Comparison of ENCODE assay signal across 19 cellular contexts in genomic region chrX:68363984-68364383, GRCh38.
"Had no signal": no experiment of that assay in that cellular context is flagged by ENCODE, and none has a peak within 500 bp of the region (broad histone marks: within the 10 kb centered on the region; RNA-seq: fewer than 3 reads in every experiment).

No MANE protein-coding gene starts in this region.

- H3K4me3 ChIP-seq: colonic mucosa, heart right ventricle, psoas muscle, skin epidermis, testis, transverse colon had no signal

- H3K9ac ChIP-seq: parathyroid adenoma had no signal

- H3K27me3 ChIP-seq: colonic mucosa, testis, transverse colon had no signal

- H3K27ac ChIP-seq: colonic mucosa, heart right ventricle, parathyroid adenoma, psoas muscle, skin epidermis, testis, transverse colon had no signal

- H3K4me1 ChIP-seq: colonic mucosa, parathyroid adenoma, psoas muscle, testis, transverse colon had no signal

- H3K9me3 ChIP-seq: colonic mucosa, heart right ventricle, psoas muscle, testis, transverse colon had no signal

- H2AFZ ChIP-seq: parathyroid adenoma had no signal

- DNase-seq: cerebellar nuclear complex; colonic mucosa; dermis blood vessel endothelial cell; foreskin melanocyte; heart right ventricle; hypothalamus; kidney glomerular epithelial cell; mesendoderm; naive B cell; occipital lobe; psoas muscle; stimulated activated CD4-positive, alpha-beta T cell treated with anti-CD3 and anti-CD28 coated beads, Interleukin-2, amount 100 ng/mL, for 24 hours; stimulated activated CD4-positive, alpha-beta T cell treated with anti-CD3 and anti-CD28 coated beads, Interleukin-4, amount 100 ng/mL, for 4 hours; stimulated activated naive B cell treated with anti-CD40 and anti-IgM and Interleukin-4, amounts not matched to agents 10 μg/mL and 1 μg/mL and 100 μg/mL, for 72 hours; stimulated activated naive CD8-positive, alpha-beta T cell treated with anti-CD3 and anti-CD28 coated beads, Interleukin-15, amount 100 ng/mL, for 72 hours; testis; transverse colon had no signal

- H3K36me3 ChIP-seq: colonic mucosa, heart right ventricle, transverse colon had no signal
